ENCODE assay signal across 25 cellular contexts in genomic region chr7:111224354-111225231, GRCh38.
"Had no signal": no experiment of that assay in that cellular context is flagged by ENCODE, and none has a peak within 500 bp of the region (broad histone marks: within the 10 kb centered on the region; RNA-seq: fewer than 3 reads in every experiment).

No MANE protein-coding gene starts in this region.

- H3K4me3 Mint-ChIP-seq: activated naive CD4-positive, alpha-beta T cell treated with anti-CD3 and anti-CD28 coated beads for 36 hours; activated naive CD8-positive, alpha-beta T cell treated with anti-CD3 and anti-CD28 coated beads, Interleukin-2, amount 10 ng/mL, durations not matched to agents 7 days and 5 days; activated T-cell treated with anti-CD3 and anti-CD28 coated beads, Interleukin-2, amount 50 U/mL, for 4 hours; mesothelial cell of epicardium; naive thymus-derived CD8-positive, alpha-beta T cell; neural progenitor cell had no signal

- H3K36me3 Mint-ChIP-seq: activated naive CD8-positive, alpha-beta T cell treated with anti-CD3 and anti-CD28 coated beads, Interleukin-2, amount 10 ng/mL, durations not matched to agents 7 days and 5 days; mesothelial cell of epicardium; neural progenitor cell had no signal

- FAIRE-seq: endometrium had no signal

- DNase-seq: activated CD4-positive, alpha-beta T cell treated with anti-CD3 and anti-CD28 coated beads for 1 hour; activated CD8-positive, alpha-beta memory T cell treated with anti-CD3 and anti-CD28 coated beads, Interleukin-2, amount 50 U/mL, for 4 hours; activated effector memory CD4-positive, alpha-beta T cell treated with Interleukin-2 at 50 U/mL for 16 hours; activated naive CD4-positive, alpha-beta T cell treated with anti-CD3 and anti-CD28 coated beads for 36 hours; activated naive CD8-positive, alpha-beta T cell treated with anti-CD3 and anti-CD28 coated beads, Interleukin-2, amount 10 ng/mL, durations not matched to agents 7 days and 5 days; activated T-cell treated with anti-CD3 and anti-CD28 coated beads, Interleukin-2, amount 50 U/mL, for 4 hours; amygdala; body of pancreas; effector CD4-positive, alpha-beta T cell; gastrocnemius medialis; hippocampal formation; left ventricle myocardium superior; mammary epithelial cell; naive thymus-derived CD8-positive, alpha-beta T cell; posterior cingulate gyrus; stimulated activated CD4-positive, alpha-beta T cell treated with anti-CD3 and anti-CD28 coated beads, Interleukin-15, amount 100 ng/mL, for 24 hours; stimulated activated naive CD4-positive, alpha-beta T cell; upper lobe of right lung had no signal

- ATAC-seq: activated T-cell treated with anti-CD3 and anti-CD28 coated beads, Interleukin-2, amount 50 U/mL, for 4 hours; body of pancreas; left ventricle myocardium superior; naive thymus-derived CD8-positive, alpha-beta T cell; sciatic nerve; upper lobe of right lung had no signal

- H3K9me3 Mint-ChIP-seq: activated naive CD4-positive, alpha-beta T cell treated with anti-CD3 and anti-CD28 coated beads for 36 hours; activated T-cell treated with anti-CD3 and anti-CD28 coated beads, Interleukin-2, amount 50 U/mL, for 4 hours; naive thymus-derived CD8-positive, alpha-beta T cell; neural progenitor cell had no signal

- H3K27me3 ChIP-seq: body of pancreas, cardiac muscle cell, gastrocnemius medialis, neural progenitor cell, upper lobe of right lung had no signal

- H3K36me3 ChIP-seq: cardiac muscle cell, gastrocnemius medialis, neural progenitor cell, upper lobe of right lung had no signal

- H3K27ac Mint-ChIP-seq: activated naive CD4-positive, alpha-beta T cell treated with anti-CD3 and anti-CD28 coated beads for 36 hours; activated naive CD8-positive, alpha-beta T cell treated with anti-CD3 and anti-CD28 coated beads, Interleukin-2, amount 10 ng/mL, durations not matched to agents 7 days and 5 days; mesothelial cell of epicardium; neural progenitor cell had no signal

- H3K27ac ChIP-seq: body of pancreas, cardiac muscle cell, neural progenitor cell, upper lobe of right lung, VCaP had no signal

- H3K9me3 ChIP-seq: body of pancreas, gastrocnemius medialis, upper lobe of right lung had no signal

- H3K4me3 ChIP-seq: body of pancreas, cardiac muscle cell, gastrocnemius medialis, neural progenitor cell, smooth muscle cell, upper lobe of right lung had no signal

- H3K27me3 Mint-ChIP-seq: activated naive CD8-positive, alpha-beta T cell treated with anti-CD3 and anti-CD28 coated beads, Interleukin-2, amount 10 ng/mL, durations not matched to agents 7 days and 5 days; naive thymus-derived CD8-positive, alpha-beta T cell had no signal

- H3K4me1 Mint-ChIP-seq: activated naive CD8-positive, alpha-beta T cell treated with anti-CD3 and anti-CD28 coated beads, Interleukin-2, amount 10 ng/mL, durations not matched to agents 7 days and 5 days had no signal

- H3K4me1 ChIP-seq: body of pancreas, neural progenitor cell, upper lobe of right lung had no signal
